8 cellular contexts compared by ENCODE assay signal in the genomic region with DNA sequence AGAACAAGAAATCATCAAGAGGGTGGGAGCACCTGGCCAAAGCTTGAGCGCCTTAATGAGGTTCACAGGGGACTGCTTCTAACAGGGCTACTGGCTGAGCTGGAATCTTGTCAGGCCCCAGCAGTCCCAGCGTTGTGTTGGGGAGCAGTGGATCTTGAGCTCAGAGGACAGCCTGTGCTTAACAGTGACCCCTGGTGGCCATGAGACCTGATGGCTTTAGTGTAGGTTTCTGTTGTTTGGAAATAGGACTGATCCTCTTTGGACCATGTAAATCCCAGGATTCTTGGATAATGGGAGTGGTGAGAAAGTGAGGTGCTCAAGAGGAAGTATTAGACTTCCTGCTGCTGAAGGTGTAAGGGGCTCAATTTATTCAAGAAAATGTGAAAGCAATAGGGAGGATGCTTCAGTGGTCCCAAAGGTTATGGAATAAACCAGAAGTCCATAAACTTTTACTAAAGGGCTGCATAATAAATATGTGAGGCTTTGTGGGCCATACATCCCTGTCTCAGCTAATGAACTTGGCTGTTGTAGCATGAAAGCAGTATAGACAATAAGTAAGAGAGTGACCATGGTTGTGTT.
DNase-seq lines count a peak whose midpoint lies in the region; ATAC-seq and TF ChIP-seq lines count a peak whose summit lies in the region.

No MANE protein-coding gene starts in this region.

- BruUV-seq in A673 (replicated peaks; lab: Mats Ljungman, UMichigan): no TSS peak

- in situ Hi-C loops in gastrocnemius medialis (cut with MboI; ENCODE audit: low sequenced_read_pairs in 4 of 4): no loop called here

- DNase-seq in A673 (ENCODE audit: low spot score) (peak; percentile 28), RWPE2 (ENCODE audit: low spot score) (peak; percentile 75), astrocyte of the hippocampus (ENCODE audit: low read depth, low spot score) (peak; percentile 60), left lung (no peak), thoracic aorta (ENCODE audit: low spot score) (no peak), gastrocnemius medialis (no peak)

- CTCF ChIA-PET in A673 (lab: Charles Lee): interaction anchor here (0.6 to 1.6 kb wide), 8 partner anchors 13 to 624 kb away, joined by 3 to 14 read pairs (median 3); partner anchors contain the start of gene BCAS4

- H3K4me3 ChIP-seq in A673 (ENCODE audit: low read depth, low read length, poor library complexity, severe bottlenecking): no peak overlapping the region
- H3K4me3 ChIP-seq in RWPE2 (ENCODE audit: severe bottlenecking): no peak overlapping the region
- no peak overlapping the region for H3K4me3 ChIP-seq in left lung
- no peak overlapping the region for H3K4me3 ChIP-seq in thoracic aorta
- no peak overlapping the region for H3K4me3 ChIP-seq in gastrocnemius medialis

- H3K9me3 ChIP-seq in A673 (ENCODE audit: low read depth, low read length, poor library complexity, severe bottlenecking) (no peaks in the 10 kb centered on the region), RWPE2 (ENCODE audit: severe bottlenecking) (peaks cover 2% of the 10 kb centered on the region), left lung (no peaks in the 10 kb centered on the region), thoracic aorta (no peaks in the 10 kb centered on the region), gastrocnemius medialis (no peaks in the 10 kb centered on the region)

- no peaks in the 10 kb centered on the region for H3K27me3 ChIP-seq in A673 (replicated peaks; ENCODE audit: insufficient read depth, low read depth, low read length, poor library complexity)
- no peaks in the 10 kb centered on the region for H3K27me3 ChIP-seq in RWPE2 (ENCODE audit: insufficient read depth, poor library complexity, severe bottlenecking)
- peaks cover 0 to 5% of the 10 kb centered on the region in 2 donors for H3K27me3 ChIP-seq in left lung
- no peaks in the 10 kb centered on the region for H3K27me3 ChIP-seq in thoracic aorta (replicated peaks; ENCODE audit: insufficient read depth)
- H3K27me3 ChIP-seq in gastrocnemius medialis: peaks cover 0 to 4% (median 0%) of the 10 kb centered on the region in 3 donors

- H3K27ac ChIP-seq in A673 (ENCODE audit: low read depth, low read length, poor library complexity, severe bottlenecking) (no peak overlapping the region), RWPE2 (ENCODE audit: poor library complexity, severe bottlenecking) (peak overlapping the region; percentile 78), left lung (no peak overlapping the region), thoracic aorta (no peak overlapping the region), gastrocnemius medialis (no peak overlapping the region)

- ATAC-seq in RWPE2 (ENCODE audit: low read depth): no peak
- peak; percentile 24 for ATAC-seq in left lung
- no peak for ATAC-seq in thoracic aorta (ENCODE audit: insufficient number of reproducible peaks, low FRiP score, low read depth)
- ATAC-seq in HG03097 (IDR thresholded peaks at IDR 0.05; ENCODE audit: low FRiP score, unreplicated experiment): no peak
- ATAC-seq in gastrocnemius medialis: no peak

- TF ChIP-seq CTCF in A673 (conservative IDR thresholded peaks at IDR 0.05; ENCODE audit: low read depth, low read length): peak; percentile 71
- TF ChIP-seq CTCF in GM12874 (IDR thresholded peaks at IDR 0.05; ENCODE audit: insufficient read depth, low read depth, low read length): peak; percentile 41
- TF ChIP-seq CTCF in RWPE2 (IDR thresholded peaks at IDR 0.05; ENCODE audit: poor library complexity, severe bottlenecking): peak; percentile 72
- peak in 1 of 2 donors; percentile 18 for TF ChIP-seq CTCF in left lung (IDR thresholded peaks at IDR 0.05)
- TF ChIP-seq CTCF in thoracic aorta (IDR thresholded peaks at IDR 0.05): peak; percentile 26
- peak in 2 of 5 experiments; percentile 16 to 42 for TF ChIP-seq CTCF in gastrocnemius medialis (IDR thresholded peaks at IDR 0.05 in 4 of 5, conservative IDR thresholded peaks at IDR 0.05 in 1 of 5)

- no peak for TF ChIP-seq POLR2A in gastrocnemius medialis (IDR thresholded peaks at IDR 0.05)

- POLR2A ChIA-PET in A673 (lab: Charles Lee; ENCODE audit: low non-redundant PET): interaction anchor here (0.6 kb wide), 1 partner anchor 293 kb away, joined by 5 read pairs; no protein-coding TSS in a partner anchor

- H3K36me3 ChIP-seq in A673 (ENCODE audit: insufficient read depth, low read length, poor library complexity, severe bottlenecking) (no peaks in the 10 kb centered on the region), RWPE2 (ENCODE audit: low read depth) (no peaks in the 10 kb centered on the region), left lung (no peaks in the 10 kb centered on the region), thoracic aorta (no peaks in the 10 kb centered on the region), gastrocnemius medialis (no peaks in the 10 kb centered on the region)

- intact Hi-C loops in A673 (cut with micrococcal nuclease; ENCODE audit: unreplicated experiment) (no loop called here), left lung (cut with DNase I) (no loop called here), gastrocnemius medialis (cut with DNase I; ENCODE audit: low total_unique reads) (no loop called here)

- H3K4me1 ChIP-seq in A673 (ENCODE audit: insufficient read depth, low read length, poor library complexity, severe bottlenecking) (no peaks in the 10 kb centered on the region), RWPE2 (ENCODE audit: insufficient read depth, poor library complexity, severe bottlenecking) (peaks cover 13% of the 10 kb centered on the region), left lung (no peaks in the 10 kb centered on the region), thoracic aorta (ENCODE audit: control insufficient read depth in 1 of 2, low read depth in 2 of 2) (no peaks in the 10 kb centered on the region), gastrocnemius medialis (no peaks in the 10 kb centered on the region)

Comparison
In these comparisons a context has a peak if more than half of its experiments do, and no peak if none do; other contexts are left out.
1. DNase-seq: peak in A673 (single experiment), RWPE2 (single experiment) and astrocyte of the hippocampus (single experiment); none in left lung (0 of 2), thoracic aorta (single experiment) and gastrocnemius medialis (0 of 2).